In genomic region chr16:23149267-23149992, GRCh38 we compare ENCODE assay signal across 8 cellular contexts. TPM values are rescaled to one million over a fixed set of nuclear protein-coding genes. Genes with fewer than 3 reads are reported as not detected.
A peak's percentile ranks its signal among the peaks of the same experiment; 100 is the strongest.
DNase-seq lines count a peak whose midpoint lies in the region; ATAC-seq and TF ChIP-seq lines count a peak whose summit lies in the region.

Gene USP31, minus strand, starts transcription at chr16:23149452. Its CDS starts 182 bp downstream, at chr16:23149270.

- no peaks in the 10 kb centered on the region for H3K9me3 ChIP-seq in mononuclear cell (ENCODE audit: low read depth, low read length)

- no peak for TF ChIP-seq RAD21 in Ishikawa (IDR thresholded peaks at IDR 0.05; ENCODE audit: low read depth)

- peak; percentile 29; the same call in 1 of the 2 replicates for TF ChIP-seq EP300 in Ishikawa (IDR thresholded peaks at IDR 0.05; ENCODE audit: borderline replicate concordance)

- peak within 1 kb of the TSS; percentile 52 for H3K4me3 ChIP-seq in mononuclear cell (ENCODE audit: low read length)

- H3K27me3 ChIP-seq in mononuclear cell (ENCODE audit: insufficient read depth, low read length) = peaks cover under 1% of the 10 kb centered on the region

- H3K27ac ChIP-seq in epithelial cell of prostate = peak within 1 kb of the TSS; percentile 86

- DNase-seq in DMS153 (lab: John Stamatoyannopoulos, UW) (peak; percentile 96), OCI-M1 (lab: John Stamatoyannopoulos, UW) (peak; percentile 94), activated T-cell treated with anti-CD3 and anti-CD28 coated beads for 48 hours (ENCODE audit: low read depth) (peak; percentile 90), epithelial cell of prostate (ENCODE audit: low read depth, low spot score) (peak; percentile 85)
- peak; percentile 77 to 79 for DNase-seq in stimulated activated CD8-positive, alpha-beta memory T cell treated with anti-CD3 and anti-CD28 coated beads, Interleukin-2, amount 100 ng/mL, for 1 hour (ENCODE audit: low read depth in 2 of 2)

- H3K4me1 ChIP-seq in mononuclear cell (ENCODE audit: insufficient read depth, low read length) = peaks cover 19% of the 10 kb centered on the region

- ATAC-seq in GM21717 (IDR thresholded peaks at IDR 0.05; ENCODE audit: unreplicated experiment) = peak; percentile 93

TF ChIP-seq in Ishikawa, 13 proteins besides CTCF, POLR2A, EP300 and RAD21:
- peak; percentile 43 for TF ChIP-seq MAX (IDR thresholded peaks at IDR 0.05)
- peak; percentile 97 for TF ChIP-seq USF1 (IDR thresholded peaks at IDR 0.05)
- TF ChIP-seq TAF1 (IDR thresholded peaks at IDR 0.05; ENCODE audit: low read depth) = peak; percentile 63; the same call in 1 of the 2 replicates
- TF ChIP-seq ZBTB7A (IDR thresholded peaks at IDR 0.05; ENCODE audit: low read depth) = no peak
- no peak for TF ChIP-seq REST (IDR thresholded peaks at IDR 0.05; ENCODE audit: low read depth)
- 0 out of 2 replicates have a peak, but pooled peaks have one; percentile 17 for TF ChIP-seq NFIC (IDR thresholded peaks at IDR 0.05)
- peak; percentile 99 for TF ChIP-seq YY1 (IDR thresholded peaks at IDR 0.05; ENCODE audit: low read depth)
- TF ChIP-seq TEAD4 (IDR thresholded peaks at IDR 0.05) = no peak
- TF ChIP-seq CREB1 (IDR thresholded peaks at IDR 0.05; ENCODE audit: low read depth) = peak; percentile 47; the same call in 1 of the 2 replicates
- TF ChIP-seq FOXM1 (IDR thresholded peaks at IDR 0.05; ENCODE audit: borderline replicate concordance, low read depth) = no peak
- TF ChIP-seq TCF12 (IDR thresholded peaks at IDR 0.05; ENCODE audit: low read depth) = 0 out of 2 replicates have a peak, but pooled peaks have one; percentile 47
- TF ChIP-seq CEBPB (IDR thresholded peaks at IDR 0.05) = no peak
- peak; percentile 99 for TF ChIP-seq EGR1 (IDR thresholded peaks at IDR 0.05)

RNA-seq across cellular contexts. Expression of gene USP31, which starts in this region (rescaled TPM):
- 2.5 TPM for total RNA-seq in mononuclear cell

Comparison
In these comparisons a context has a peak if more than half of its experiments do, and no peak if none do; other contexts are left out.
1. Peak in every context shown above with its lines: DNase-seq, ATAC-seq, H3K4me3 ChIP-seq and H3K27ac ChIP-seq.